In genomic region chr2:178193496-178193822, GRCh38 we compare ENCODE assay signal across 8 cellular contexts. TPM values are rescaled to one million over a fixed set of nuclear protein-coding genes. Genes with fewer than 3 reads are reported as not detected.
DNase-seq lines count a peak whose midpoint lies in the region; ATAC-seq and TF ChIP-seq lines count a peak whose summit lies in the region.

No MANE protein-coding gene starts in this region.

- CTCF ChIA-PET in SK-N-SH (lab: Yijun Ruan, JAX): interaction anchor here (1.1 to 1.2 kb wide), 2 partner anchors 61 to 221 kb away, joined by 3 to 5 read pairs; no protein-coding TSS in a partner anchor

- H3K9me3 ChIP-seq in SK-N-SH (no peaks in the 10 kb centered on the region), skeletal muscle satellite cell (replicated peaks; ENCODE audit: low read length) (no peaks in the 10 kb centered on the region)

- H3K36me3 ChIP-seq in SK-N-SH (replicated peaks in 1 of 2; ENCODE audit: control insufficient read depth in 1 of 2, insufficient read depth in 2 of 2, low read length in 1 of 2) (no peaks in the 10 kb centered on the region), skeletal muscle satellite cell (ENCODE audit: insufficient read depth, low read length) (no peaks in the 10 kb centered on the region)

- H3K27me3 ChIP-seq in SK-N-SH (ENCODE audit: insufficient read depth): no peaks in the 10 kb centered on the region
- no peaks in the 10 kb centered on the region for H3K27me3 ChIP-seq in skeletal muscle satellite cell (ENCODE audit: control insufficient read depth, insufficient read depth, low read length)

- H4K20me1 ChIP-seq in SK-N-SH (ENCODE audit: insufficient read depth): no peaks in the 10 kb centered on the region

- TF ChIP-seq EP300 in SK-N-SH (IDR thresholded peaks at IDR 0.05; ENCODE audit: borderline replicate concordance in 1 of 2, low read depth in 1 of 2, low read length in 1 of 2): no peak

- 20% methylated on average over 10 of the region's 10 CpGs for WGBS in SK-N-SH (ENCODE audit: low lambda C conversion rate)

- ATAC-seq in GM21825 (IDR thresholded peaks at IDR 0.05; ENCODE audit: unreplicated experiment) (peak; percentile 1), HG03039 (IDR thresholded peaks at IDR 0.05; ENCODE audit: unreplicated experiment) (no peak), HG03097 (IDR thresholded peaks at IDR 0.05; ENCODE audit: low FRiP score, unreplicated experiment) (no peak)

- H3K4me2 ChIP-seq in SK-N-SH (peak overlapping the region; percentile 99), skeletal muscle satellite cell (ENCODE audit: low read length) (peak overlapping the region; percentile 92)

- POLR2A ChIA-PET in SK-N-SH (lab: Yijun Ruan, JAX): no interaction called here

- peaks cover 4% of the 10 kb centered on the region for H3F3A ChIP-seq in SK-N-SH (replicated peaks; ENCODE audit: insufficient read depth)

- no peak for TF ChIP-seq RAD21 in SK-N-SH (IDR thresholded peaks at IDR 0.05; ENCODE audit: low read length)

- peak overlapping the region in 1 of 2 experiments; percentile 63; a peak in 2 of 4 replicates for H3K27ac ChIP-seq in SK-N-SH (ENCODE audit: low read depth in 2 of 2, low read length in 1 of 2)

- DNase-seq in SK-N-SH (no peak), foreskin fibroblast (no peak), NCI-H2081 treated with DMSO at 0.1 percent for 48 hours (lab: John Stamatoyannopoulos, UW) (no peak)
- DNase-seq in effector CD8-positive, alpha-beta T cell (lab: John Stamatoyannopoulos, UW): no peak

- H3K4me1 ChIP-seq in SK-N-SH (ENCODE audit: control insufficient read depth in 1 of 2, insufficient read depth in 2 of 2, low read depth in 1 of 2, low read length in 1 of 2) (peaks cover 7 to 9% of the 10 kb centered on the region in 2 experiments; a peak in 3 of 4 replicates), skeletal muscle satellite cell (ENCODE audit: control insufficient read depth, insufficient read depth, low read length) (peaks cover 12% of the 10 kb centered on the region)

- H3K9ac ChIP-seq in SK-N-SH: peak overlapping the region; percentile 78
- H3K9ac ChIP-seq in skeletal muscle satellite cell (ENCODE audit: low read depth, low read length): peak overlapping the region; percentile 88

- H3K9me2 ChIP-seq in SK-N-SH: no peaks in the 10 kb centered on the region

- H2AFZ ChIP-seq in SK-N-SH (ENCODE audit: low read depth): peak overlapping the region; percentile 82

- peaks cover 25% of the 10 kb centered on the region; the same call in 1 of the 2 replicates for H3K79me2 ChIP-seq in SK-N-SH (ENCODE audit: insufficient read depth)

- peak overlapping the region; percentile 88 to 90 for H3K4me3 ChIP-seq in SK-N-SH (ENCODE audit: low read depth in 2 of 2, low read length in 1 of 2)
- peak overlapping the region; percentile 62 to 92 for H3K4me3 ChIP-seq in foreskin fibroblast (ENCODE audit: low read depth in 1 of 2, low read length in 2 of 2)
- peak overlapping the region; percentile 82 for H3K4me3 ChIP-seq in skeletal muscle satellite cell (ENCODE audit: low read length)

- TF ChIP-seq CTCF in SK-N-SH (IDR thresholded peaks at IDR 0.05): no peak
- TF ChIP-seq CTCF in foreskin fibroblast (IDR thresholded peaks at IDR 0.05; ENCODE audit: low read depth, low read length): no peak

TF ChIP-seq in SK-N-SH, 30 proteins besides CTCF, POLR2A, EP300 and RAD21:
- TF ChIP-seq CHD2 (IDR thresholded peaks at IDR 0.05; ENCODE audit: low read length, partially characterized antibody) (no peak), TEAD4 (IDR thresholded peaks at IDR 0.05; ENCODE audit: borderline replicate concordance, insufficient read depth) (no peak), MAX (IDR thresholded peaks at IDR 0.05; ENCODE audit: low read depth) (no peak), RXRA (IDR thresholded peaks at IDR 0.05; ENCODE audit: borderline replicate concordance, low read depth) (no peak), TCF12 (IDR thresholded peaks at IDR 0.05) (no peak), GATA2 (CRISPR knock-in tag; IDR thresholded peaks at IDR 0.05) (no peak), MXI1 (IDR thresholded peaks at IDR 0.05; ENCODE audit: low read depth, low read length) (no peak), GABPA (IDR thresholded peaks at IDR 0.05; ENCODE audit: low read depth) (no peak), SIN3A (IDR thresholded peaks at IDR 0.05; ENCODE audit: borderline replicate concordance, low read depth, low read length) (no peak), MEF2A (IDR thresholded peaks at IDR 0.05; ENCODE audit: borderline replicate concordance, low read depth) (no peak), JUND (IDR thresholded peaks at IDR 0.05) (no peak), FOSL2 (IDR thresholded peaks at IDR 0.05; ENCODE audit: borderline replicate concordance, low read depth) (no peak), REST (IDR thresholded peaks at IDR 0.05; ENCODE audit: low read depth, low read length) (no peak), POLR2AphosphoS5 (IDR thresholded peaks at IDR 0.05; ENCODE audit: low read depth, low read length) (no peak), ELF1 (IDR thresholded peaks at IDR 0.05) (no peak), SMC3 (IDR thresholded peaks at IDR 0.05; ENCODE audit: low read depth, low read length) (no peak), YY1 (IDR thresholded peaks at IDR 0.05; ENCODE audit: low read depth) (no peak)
- TF ChIP-seq, protein P1, sequence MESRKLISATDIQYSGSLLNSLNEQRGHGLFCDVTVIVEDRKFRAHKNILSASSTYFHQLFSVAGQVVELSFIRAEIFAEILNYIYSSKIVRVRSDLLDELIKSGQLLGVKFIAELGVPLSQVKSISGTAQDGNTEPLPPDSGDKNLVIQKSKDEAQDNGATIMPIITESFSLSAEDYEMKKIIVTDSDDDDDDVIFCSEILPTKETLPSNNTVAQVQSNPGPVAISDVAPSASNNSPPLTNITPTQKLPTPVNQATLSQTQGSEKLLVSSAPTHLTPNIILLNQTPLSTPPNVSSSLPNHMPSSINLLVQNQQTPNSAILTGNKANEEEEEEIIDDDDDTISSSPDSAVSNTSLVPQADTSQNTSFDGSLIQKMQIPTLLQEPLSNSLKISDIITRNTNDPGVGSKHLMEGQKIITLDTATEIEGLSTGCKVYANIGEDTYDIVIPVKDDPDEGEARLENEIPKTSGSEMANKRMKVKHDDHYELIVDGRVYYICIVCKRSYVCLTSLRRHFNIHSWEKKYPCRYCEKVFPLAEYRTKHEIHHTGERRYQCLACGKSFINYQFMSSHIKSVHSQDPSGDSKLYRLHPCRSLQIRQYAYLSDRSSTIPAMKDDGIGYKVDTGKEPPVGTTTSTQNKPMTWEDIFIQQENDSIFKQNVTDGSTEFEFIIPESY (IDR thresholded peaks at IDR 0.05; ENCODE audit: borderline replicate concordance, low read depth): no peak
- TF ChIP-seq, protein P2, sequence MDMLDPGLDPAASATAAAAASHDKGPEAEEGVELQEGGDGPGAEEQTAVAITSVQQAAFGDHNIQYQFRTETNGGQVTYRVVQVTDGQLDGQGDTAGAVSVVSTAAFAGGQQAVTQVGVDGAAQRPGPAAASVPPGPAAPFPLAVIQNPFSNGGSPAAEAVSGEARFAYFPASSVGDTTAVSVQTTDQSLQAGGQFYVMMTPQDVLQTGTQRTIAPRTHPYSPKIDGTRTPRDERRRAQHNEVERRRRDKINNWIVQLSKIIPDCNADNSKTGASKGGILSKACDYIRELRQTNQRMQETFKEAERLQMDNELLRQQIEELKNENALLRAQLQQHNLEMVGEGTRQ (IDR thresholded peaks at IDR 0.05; ENCODE audit: borderline replicate concordance, low read depth, low read length): no peak
- TF ChIP-seq, protein P3, sequence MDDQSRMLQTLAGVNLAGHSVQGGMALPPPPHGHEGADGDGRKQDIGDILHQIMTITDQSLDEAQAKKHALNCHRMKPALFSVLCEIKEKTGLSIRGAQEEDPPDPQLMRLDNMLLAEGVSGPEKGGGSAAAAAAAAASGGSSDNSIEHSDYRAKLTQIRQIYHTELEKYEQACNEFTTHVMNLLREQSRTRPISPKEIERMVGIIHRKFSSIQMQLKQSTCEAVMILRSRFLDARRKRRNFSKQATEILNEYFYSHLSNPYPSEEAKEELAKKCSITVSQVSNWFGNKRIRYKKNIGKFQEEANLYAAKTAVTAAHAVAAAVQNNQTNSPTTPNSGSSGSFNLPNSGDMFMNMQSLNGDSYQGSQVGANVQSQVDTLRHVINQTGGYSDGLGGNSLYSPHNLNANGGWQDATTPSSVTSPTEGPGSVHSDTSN (IDR thresholded peaks at IDR 0.05): no peak

RNA-seq across cellular contexts. Expression of gene OSBPL6, which starts 0.9 kb away (rescaled TPM):
- 2.7 and 3.3 TPM in 2 replicates for polyA plus RNA-seq in SK-N-SH (2012; rRNA removed)
- 2.6 and 3.0 TPM in 2 replicates for polyA plus RNA-seq in SK-N-SH (2012; cell fraction: cytosol; rRNA removed)
- 2.7 and 4.6 TPM in 2 replicates for polyA plus RNA-seq in SK-N-SH (2012; cell fraction: nucleus; rRNA removed)
- 3.5 and 5.9 TPM in 2 replicates for total RNA-seq in skeletal muscle satellite cell (2012; rRNA removed)
